Comparison of ENCODE assay signal across 1 cellular context in genomic region chr17:76515291-76515949, GRCh38.
TF ChIP-seq lines count a peak whose summit lies in the region.

No MANE protein-coding gene starts in this region.

TF ChIP-seq in K562, 482 proteins besides CTCF, POLR2A, EP300 and RAD21 (continued from another document):
- TF ChIP-seq RREB1 (CRISPR knock-in tag; IDR thresholded peaks at IDR 0.05), result no peak
